26 cellular contexts compared by ENCODE assay signal in the genomic region with DNA sequence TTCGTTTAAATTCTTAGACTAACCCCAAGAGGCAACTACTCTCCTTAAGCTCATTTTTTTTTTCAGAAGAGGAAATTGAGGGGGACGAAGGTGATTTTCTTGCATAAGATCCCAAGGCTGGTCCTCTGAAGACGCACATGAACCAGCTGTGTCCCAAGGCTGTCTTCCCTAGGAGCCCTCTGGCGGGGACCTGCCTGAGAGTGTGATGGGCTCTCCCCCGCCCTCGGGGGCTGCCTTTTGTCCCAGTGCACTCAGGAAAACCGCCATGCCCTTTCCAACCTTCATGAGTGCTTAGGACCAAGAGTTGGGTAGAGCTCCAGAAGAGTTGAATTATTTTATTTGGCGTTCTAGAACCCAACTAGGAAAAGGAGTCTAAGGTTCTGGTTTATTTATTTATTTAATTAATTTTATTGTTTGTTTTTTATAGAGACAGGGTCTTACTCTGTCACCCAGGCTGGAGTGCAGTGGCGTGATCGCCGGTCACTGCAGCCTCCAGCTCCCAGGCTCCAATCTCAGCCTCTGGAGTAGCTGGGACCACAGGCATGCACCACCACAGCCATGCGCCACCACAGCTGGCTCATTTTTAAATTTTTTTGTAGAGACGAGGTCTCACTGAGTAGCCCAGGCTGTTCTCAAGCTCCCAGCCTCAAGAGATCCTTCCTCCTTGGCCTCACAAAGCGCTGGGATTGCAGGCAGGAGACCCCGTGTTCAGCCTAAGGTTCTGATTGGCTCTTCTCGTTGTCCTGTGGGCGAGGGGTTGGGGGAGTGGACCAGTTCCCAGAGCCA. TPM values are rescaled to one million over a fixed set of nuclear protein-coding genes. Genes with fewer than 3 reads are reported as not detected.
DNase-seq lines count a peak whose midpoint lies in the region; ATAC-seq, FAIRE-seq and TF ChIP-seq lines count a peak whose summit lies in the region.
"Had no signal": no experiment of that assay in that cellular context is flagged by ENCODE, and none has a peak within 500 bp of the region (broad histone marks: within the 10 kb centered on the region; RNA-seq: fewer than 3 reads in every experiment).

No MANE protein-coding gene starts in this region.

- H3K36me3 Mint-ChIP-seq in astrocyte (ENCODE audit: low read depth, unreplicated experiment) (peaks cover 5% of the 10 kb centered on the region), neural progenitor cell (peaks cover 4% of the 10 kb centered on the region)
- H3K36me3 Mint-ChIP-seq: stimulated activated memory B cell treated with anti-CD40 and anti-IgM and Interleukin-4, amounts not matched to agents 10 μg/mL and 1 μg/mL and 100 μg/mL, for 72 hours had no signal

- DNase-seq in NCI-H526 (lab: John Stamatoyannopoulos, UW) (peak; percentile 78 to 80), NCI-H526 treated with DMSO at 0.1 percent for 48 hours (lab: John Stamatoyannopoulos, UW) (no peak), astrocyte (ENCODE audit: low read depth) (peak; percentile 66), hepatocyte (ENCODE audit: low spot score) (no peak), neural progenitor cell (ENCODE audit: low spot score) (no peak), DMS114 treated with DMSO at 0.1 percent for 48 hours (lab: John Stamatoyannopoulos, UW; ENCODE audit: unreplicated experiment) (no peak), foreskin keratinocyte (no peak)
- DNase-seq: activated CD8-positive, alpha-beta T cell treated with anti-CD3 and anti-CD28 coated beads for 36 hours; activated gamma-delta T cell; activated T-cell treated with anti-CD3 and anti-CD28 coated beads for 4 hours; Caco-2; EL; lower lobe of right lung; stimulated activated CD4-positive, alpha-beta T cell treated with anti-CD3 and anti-CD28 coated beads, Interleukin-2, amount 100 ng/mL, for 24 hours had no signal

- H3K9ac ChIP-seq in astrocyte (ENCODE audit: low read length), result peak overlapping the region; percentile 78
- H3K9ac ChIP-seq in iPS-20b (ENCODE audit: low read depth, low read length), result no peak overlapping the region
- H3K9ac ChIP-seq in neural progenitor cell, result no peak overlapping the region

- H3K27me3 ChIP-seq in astrocyte (ENCODE audit: insufficient read depth, low read length), result peaks cover 3% of the 10 kb centered on the region
- H3K27me3 ChIP-seq in iPS-20b (ENCODE audit: insufficient read depth, low read length), result peaks cover 21% of the 10 kb centered on the region
- no peaks in the 10 kb centered on the region for H3K27me3 ChIP-seq in hepatocyte
- H3K27me3 ChIP-seq in neural progenitor cell, result peaks cover 10% of the 10 kb centered on the region
- peaks cover 24% of the 10 kb centered on the region for H3K27me3 ChIP-seq in foreskin keratinocyte
- H3K27me3 ChIP-seq: suprapubic skin had no signal

- 89% methylated on average over 17 of the region's 17 CpGs for WGBS in hepatocyte (ENCODE audit: low lambda C conversion rate, missing lambda C conversion rate)

- H3K27ac ChIP-seq in astrocyte (ENCODE audit: low read depth, low read length) (peak overlapping the region; percentile 94), iPS-20b (ENCODE audit: low read length) (no peak overlapping the region), hepatocyte (no peak overlapping the region), neural progenitor cell (no peak overlapping the region), foreskin keratinocyte (no peak overlapping the region)
- H3K27ac ChIP-seq: 22Rv1, lower lobe of right lung, neutrophil, suprapubic skin had no signal

- H3K27me3 Mint-ChIP-seq in astrocyte (ENCODE audit: low read depth, unreplicated experiment) (peaks cover 19% of the 10 kb centered on the region), neural progenitor cell (ENCODE audit: insufficient read depth, low read depth) (peaks cover 13% of the 10 kb centered on the region)
- H3K27me3 Mint-ChIP-seq: activated CD8-positive, alpha-beta T cell treated with anti-CD3 and anti-CD28 coated beads for 36 hours had no signal

- H3K9me3 ChIP-seq in astrocyte (ENCODE audit: insufficient read depth, low read depth, low read length) (peaks cover 6% of the 10 kb centered on the region), iPS-20b (ENCODE audit: insufficient read depth, low read depth, low read length) (peaks cover 5% of the 10 kb centered on the region; the same call in 1 of the 2 replicates), hepatocyte (ENCODE audit: low read depth) (no peaks in the 10 kb centered on the region), neural progenitor cell (ENCODE audit: low read depth) (peaks cover 4% of the 10 kb centered on the region)
- H3K9me3 ChIP-seq: Caco-2, lower lobe of right lung, neutrophil, suprapubic skin had no signal

- no peak overlapping the region for H3K4me3 Mint-ChIP-seq in astrocyte (ENCODE audit: unreplicated experiment)
- H3K4me3 Mint-ChIP-seq in neural progenitor cell, result no peak overlapping the region
- H3K4me3 Mint-ChIP-seq: activated CD8-positive, alpha-beta T cell treated with anti-CD3 and anti-CD28 coated beads for 36 hours; stimulated activated memory B cell treated with anti-CD40 and anti-IgM and Interleukin-4, amounts not matched to agents 10 μg/mL and 1 μg/mL and 100 μg/mL, for 72 hours had no signal

- peaks cover 24% of the 10 kb centered on the region for H3K4me1 ChIP-seq in astrocyte (ENCODE audit: insufficient read depth, low read length)
- 0 out of 2 replicates have a peak, but pooled peaks cover 4% of the 10 kb centered on the region for H3K4me1 ChIP-seq in iPS-20b (ENCODE audit: insufficient read depth, low read length)
- H3K4me1 ChIP-seq in hepatocyte (ENCODE audit: insufficient read depth), result peaks cover 13% of the 10 kb centered on the region
- no peaks in the 10 kb centered on the region for H3K4me1 ChIP-seq in neural progenitor cell
- peaks cover 7% of the 10 kb centered on the region for H3K4me1 ChIP-seq in foreskin keratinocyte

- H3K9me2 ChIP-seq in hepatocyte (replicated peaks; ENCODE audit: insufficient read depth), result no peaks in the 10 kb centered on the region

- H2AFZ ChIP-seq in astrocyte (ENCODE audit: low read depth, low read length) (no peak overlapping the region), hepatocyte (no peak overlapping the region), neural progenitor cell (replicated peaks) (no peak overlapping the region)

- H3K4me1 Mint-ChIP-seq in astrocyte (ENCODE audit: low read depth, unreplicated experiment), result peaks cover 14% of the 10 kb centered on the region
- H3K4me1 Mint-ChIP-seq in neural progenitor cell, result peaks cover 13% of the 10 kb centered on the region

- H4K20me1 ChIP-seq in astrocyte (ENCODE audit: insufficient read depth, low read length) (no peaks in the 10 kb centered on the region), hepatocyte (ENCODE audit: insufficient read depth, poor library complexity, severe bottlenecking) (no peaks in the 10 kb centered on the region), neural progenitor cell (ENCODE audit: low read depth) (no peaks in the 10 kb centered on the region)

- H3K4me3 ChIP-seq in astrocyte (ENCODE audit: insufficient read depth, low read depth, low read length), result no peak overlapping the region
- H3K4me3 ChIP-seq in iPS-20b (ENCODE audit: low read length), result peak overlapping the region; percentile 21; the same call in 1 of the 2 replicates
- no peak overlapping the region for H3K4me3 ChIP-seq in hepatocyte
- H3K4me3 ChIP-seq in neural progenitor cell, result no peak overlapping the region
- H3K4me3 ChIP-seq: lower lobe of right lung, skin epidermis, suprapubic skin had no signal

- no peak for ATAC-seq in foreskin keratinocyte
- ATAC-seq: activated CD4-positive, CD25-positive, alpha-beta regulatory T cell treated with anti-CD3 and anti-CD28 coated beads, Interleukin-2, amount 50 U/mL, for 24 hours; activated CD8-positive, alpha-beta T cell treated with anti-CD3 and anti-CD28 coated beads for 36 hours; lower lobe of right lung; Right ventricle myocardium inferior; stimulated activated memory B cell treated with anti-CD40 and anti-IgM and Interleukin-4, amounts not matched to agents 10 μg/mL and 1 μg/mL and 100 μg/mL, for 72 hours had no signal

- H3K79me2 ChIP-seq in astrocyte (ENCODE audit: insufficient read depth, low read length), result no peaks in the 10 kb centered on the region
- no peaks in the 10 kb centered on the region for H3K79me2 ChIP-seq in hepatocyte
- H3K79me2 ChIP-seq in neural progenitor cell (ENCODE audit: low read depth), result no peaks in the 10 kb centered on the region

- H3K4me2 ChIP-seq in astrocyte (ENCODE audit: low read length), result peak overlapping the region; percentile 66
- H3K4me2 ChIP-seq in hepatocyte, result no peak overlapping the region
- no peak overlapping the region for H3K4me2 ChIP-seq in neural progenitor cell

- H3K36me3 ChIP-seq in astrocyte (ENCODE audit: insufficient read depth, low read length), result no peaks in the 10 kb centered on the region
- no peaks in the 10 kb centered on the region for H3K36me3 ChIP-seq in iPS-20b (ENCODE audit: insufficient read depth, low read depth, low read length)
- no peaks in the 10 kb centered on the region for H3K36me3 ChIP-seq in hepatocyte (replicated peaks; ENCODE audit: insufficient read depth, low read depth)
- no peaks in the 10 kb centered on the region for H3K36me3 ChIP-seq in neural progenitor cell
- H3K36me3 ChIP-seq: lower lobe of right lung, neutrophil, suprapubic skin had no signal

- peaks cover 13% of the 10 kb centered on the region for H3K9me3 Mint-ChIP-seq in astrocyte (ENCODE audit: unreplicated experiment)
- H3K9me3 Mint-ChIP-seq in neural progenitor cell, result peaks cover 11% of the 10 kb centered on the region

- FAIRE-seq in astrocyte (lab: Jason Lieb, UNC), result no peak

- H3K27ac Mint-ChIP-seq in astrocyte (ENCODE audit: unreplicated experiment) (no peak overlapping the region), neural progenitor cell (no peak overlapping the region)
- H3K27ac Mint-ChIP-seq: activated CD8-positive, alpha-beta T cell treated with anti-CD3 and anti-CD28 coated beads for 36 hours; stimulated activated memory B cell treated with anti-CD40 and anti-IgM and Interleukin-4, amounts not matched to agents 10 μg/mL and 1 μg/mL and 100 μg/mL, for 72 hours had no signal

- no peaks in the 10 kb centered on the region for H3F3A ChIP-seq in neural progenitor cell (ENCODE audit: low read depth)

- TF ChIP-seq CTCF in astrocyte (IDR thresholded peaks at IDR 0.05; ENCODE audit: insufficient read depth, low read depth, low read length), result no peak
- TF ChIP-seq CTCF in hepatocyte (IDR thresholded peaks at IDR 0.05; ENCODE audit: poor library complexity), result no peak
- no peak for TF ChIP-seq CTCF in neural progenitor cell (IDR thresholded peaks at IDR 0.05)
- no peak for TF ChIP-seq CTCF in foreskin keratinocyte (conservative IDR thresholded peaks at IDR 0.05)

RNA-seq across cellular contexts. Expression of a gene that starts 21.9 kb away (rescaled TPM):
- total RNA-seq in astrocyte (0.10 TPM in 1 of 2 replicates, not detected in the other), hepatocyte (0.16 and 0.47 TPM in 2 replicates), neural progenitor cell (ENCODE audit: low replicate concordance) (0.09 TPM in 1 of 2 replicates, not detected in the other), foreskin keratinocyte (not detected in 2 replicates)
- polyA plus RNA-seq in hepatocyte (0.15 TPM in 1 of 2 replicates, not detected in the other), foreskin keratinocyte (not detected in 2 replicates)
- total RNA-seq: activated CD8-positive, alpha-beta T cell treated with anti-CD3 and anti-CD28 coated beads for 36 hours; fibroblast of villous mesenchyme; H4; kidney epithelial cell; pulmonary artery endothelial cell; Right ventricle myocardium inferior had no signal

Comparison
In these comparisons a context has a peak if more than half of its experiments do, and no peak if none do; other contexts are left out.
1. DNase-seq: peak in NCI-H526 (2 of 2) and astrocyte (single experiment); none in NCI-H526 treated with DMSO at 0.1 percent for 48 hours (single experiment), hepatocyte (single experiment), neural progenitor cell (single experiment), DMS114 treated with DMSO at 0.1 percent for 48 hours (single experiment) and foreskin keratinocyte (0 of 2).